8 cellular contexts compared by ENCODE assay signal in the genomic region with DNA sequence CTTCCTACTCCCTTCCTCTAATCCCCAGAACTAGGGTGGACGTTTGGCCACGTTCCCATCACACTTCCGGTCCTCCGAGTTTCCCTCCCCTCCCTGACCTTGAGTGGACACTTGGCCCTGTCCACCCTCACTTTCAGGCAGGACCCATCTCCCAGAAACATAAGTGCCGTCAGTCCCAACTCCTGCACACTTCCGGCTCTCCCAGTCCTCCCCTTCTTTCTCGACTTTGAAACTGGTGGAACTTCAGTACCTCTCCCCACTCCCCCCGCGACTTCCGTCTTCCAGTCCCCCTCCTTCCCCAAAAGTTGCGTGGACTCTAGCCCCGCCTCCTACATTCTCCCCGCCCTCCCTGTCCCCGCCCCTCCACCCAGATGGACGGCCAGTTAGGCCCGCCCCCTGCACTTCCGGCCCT. TPM values are rescaled to one million over a fixed set of nuclear protein-coding genes. Genes with fewer than 3 reads are reported as not detected.
DNase-seq lines count a peak whose midpoint lies in the region; ATAC-seq and TF ChIP-seq lines count a peak whose summit lies in the region.

No MANE protein-coding gene starts in this region.

- peaks cover 96% of the 10 kb centered on the region for H3K9me3 ChIP-seq in KOPT-K1 (ENCODE audit: insufficient read depth, low read length, poor library complexity, severe bottlenecking)
- H3K9me3 ChIP-seq in right atrium auricular region, result peaks cover 75 to 92% of the 10 kb centered on the region in 2 donors

- peak overlapping the region; percentile 67 to 89 for H3K4me3 ChIP-seq in right atrium auricular region

- H3K4me1 ChIP-seq in right atrium auricular region, result peaks cover 0 to 6% of the 10 kb centered on the region in 2 donors

- H3K4me1 Mint-ChIP-seq in activated T-helper 1 cell treated with anti-CD3 and anti-CD28 coated beads, Interleukin-12 subunit alpha, Interleukin-12 subunit beta, Interleukin-2, Interleukin-4 antibody, amounts not matched to agents 30 ng/mL and 10 ng/mL and 1 ng/mL, durations not matched to agents 14 hours and 24 hours and 36 hours (ENCODE audit: low read depth), result peaks cover 16% of the 10 kb centered on the region

- no peaks in the 10 kb centered on the region for H3K27me3 Mint-ChIP-seq in activated T-helper 1 cell treated with anti-CD3 and anti-CD28 coated beads, Interleukin-12 subunit alpha, Interleukin-12 subunit beta, Interleukin-2, Interleukin-4 antibody, amounts not matched to agents 30 ng/mL and 10 ng/mL and 1 ng/mL, durations not matched to agents 14 hours and 24 hours and 36 hours (ENCODE audit: insufficient read depth)

- peak overlapping the region; percentile 93 for H3K4me3 Mint-ChIP-seq in activated T-helper 1 cell treated with anti-CD3 and anti-CD28 coated beads, Interleukin-12 subunit alpha, Interleukin-12 subunit beta, Interleukin-2, Interleukin-4 antibody, amounts not matched to agents 30 ng/mL and 10 ng/mL and 1 ng/mL, durations not matched to agents 14 hours and 24 hours and 36 hours

- H3K36me3 ChIP-seq in KOPT-K1 (ENCODE audit: insufficient read depth, low read length) (peaks cover 20% of the 10 kb centered on the region), right atrium auricular region (peaks cover 46% of the 10 kb centered on the region)

- H3K27me3 ChIP-seq in right atrium auricular region, result no peaks in the 10 kb centered on the region

- intact Hi-C loops in activated T-helper 1 cell treated with anti-CD3 and anti-CD28 coated beads, Interleukin-12 subunit alpha, Interleukin-12 subunit beta, Interleukin-2, Interleukin-4 antibody, amounts not matched to agents 30 ng/mL and 10 ng/mL and 1 ng/mL, durations not matched to agents 14 hours and 24 hours and 36 hours (cut with micrococcal nuclease), result loop anchor here (1.0 to 10.0 kb wide), 8 partner anchors 28 to 748 kb away; partner anchors contain the start of genes ZNF419, ZNF497, ZNF544 and ZNF606

- no peak for TF ChIP-seq CTCF in right atrium auricular region (IDR thresholded peaks at IDR 0.05)

- peak overlapping the region; percentile 82 for H3K27ac ChIP-seq in KOPT-K1 (ENCODE audit: low read depth, low read length, poor library complexity, severe bottlenecking)
- H3K27ac ChIP-seq in right atrium auricular region, result peak overlapping the region; percentile 94 to 99

- peak; percentile 90 for DNase-seq in GF-D8 (lab: John Stamatoyannopoulos, UW)
- no peak for DNase-seq in activated T-helper 1 cell treated with anti-CD3 and anti-CD28 coated beads, Interleukin-12 subunit alpha, Interleukin-12 subunit beta, Interleukin-2, Interleukin-4 antibody, amounts not matched to agents 30 ng/mL and 10 ng/mL and 1 ng/mL, durations not matched to agents 14 hours and 24 hours and 36 hours (ENCODE audit: low spot score)
- no peak for DNase-seq in right atrium auricular region (ENCODE audit: low spot score)
- peak; percentile 89 for DNase-seq in stimulated activated CD4-positive, alpha-beta T cell treated with anti-CD3 and anti-CD28 coated beads, Interleukin-15, amount 100 ng/mL, for 24 hours
- DNase-seq in NCI-H146 treated with DMSO at 0.1 percent for 48 hours (lab: John Stamatoyannopoulos, UW; ENCODE audit: unreplicated experiment), result no peak
- DNase-seq in NCI-H1417 treated with DMSO at 0.1 percent for 48 hours (lab: John Stamatoyannopoulos, UW), result no peak

- H3K27ac Mint-ChIP-seq in activated T-helper 1 cell treated with anti-CD3 and anti-CD28 coated beads, Interleukin-12 subunit alpha, Interleukin-12 subunit beta, Interleukin-2, Interleukin-4 antibody, amounts not matched to agents 30 ng/mL and 10 ng/mL and 1 ng/mL, durations not matched to agents 14 hours and 24 hours and 36 hours, result peak overlapping the region; percentile 99

- peaks cover 42% of the 10 kb centered on the region for H3K36me3 Mint-ChIP-seq in activated T-helper 1 cell treated with anti-CD3 and anti-CD28 coated beads, Interleukin-12 subunit alpha, Interleukin-12 subunit beta, Interleukin-2, Interleukin-4 antibody, amounts not matched to agents 30 ng/mL and 10 ng/mL and 1 ng/mL, durations not matched to agents 14 hours and 24 hours and 36 hours (ENCODE audit: low read depth)

- ATAC-seq in GM18858 (IDR thresholded peaks at IDR 0.05; ENCODE audit: unreplicated experiment), result no peak

- peaks cover 56% of the 10 kb centered on the region for H3K9me3 Mint-ChIP-seq in activated T-helper 1 cell treated with anti-CD3 and anti-CD28 coated beads, Interleukin-12 subunit alpha, Interleukin-12 subunit beta, Interleukin-2, Interleukin-4 antibody, amounts not matched to agents 30 ng/mL and 10 ng/mL and 1 ng/mL, durations not matched to agents 14 hours and 24 hours and 36 hours

RNA-seq across cellular contexts. Expression of gene ZNF274, which starts 0.3 kb away (rescaled TPM):
- 18.2 and 21.2 TPM in 2 replicates for total RNA-seq in activated T-helper 1 cell treated with anti-CD3 and anti-CD28 coated beads, Interleukin-12 subunit alpha, Interleukin-12 subunit beta, Interleukin-2, Interleukin-4 antibody, amounts not matched to agents 30 ng/mL and 10 ng/mL and 1 ng/mL, durations not matched to agents 14 hours and 24 hours and 36 hours
- total RNA-seq in right atrium auricular region, result 10 to 100 TPM; 17.7 to 25.8 TPM

RNA-seq across cellular contexts. Expression of gene ZNF329, which starts 32.0 kb away (rescaled TPM):
- total RNA-seq in activated T-helper 1 cell treated with anti-CD3 and anti-CD28 coated beads, Interleukin-12 subunit alpha, Interleukin-12 subunit beta, Interleukin-2, Interleukin-4 antibody, amounts not matched to agents 30 ng/mL and 10 ng/mL and 1 ng/mL, durations not matched to agents 14 hours and 24 hours and 36 hours, result 1.6 and 1.9 TPM in 2 replicates
- 1 to 10 TPM; 6.9 to 7.9 TPM for total RNA-seq in right atrium auricular region

RNA-seq across cellular contexts. Expression of gene ZNF544, which starts 46.1 kb away (rescaled TPM):
- total RNA-seq in activated T-helper 1 cell treated with anti-CD3 and anti-CD28 coated beads, Interleukin-12 subunit alpha, Interleukin-12 subunit beta, Interleukin-2, Interleukin-4 antibody, amounts not matched to agents 30 ng/mL and 10 ng/mL and 1 ng/mL, durations not matched to agents 14 hours and 24 hours and 36 hours, result 51.8 and 56.1 TPM in 2 replicates
- total RNA-seq in right atrium auricular region, result 10 to 100 TPM; 30.1 to 38.4 TPM

Comparison
In these comparisons a context has a peak if more than half of its experiments do, and no peak if none do; other contexts are left out.
1. DNase-seq: peak in GF-D8 (single experiment) and stimulated activated CD4-positive, alpha-beta T cell treated with anti-CD3 and anti-CD28 coated beads, Interleukin-15, amount 100 ng/mL, for 24 hours (single experiment); none in activated T-helper 1 cell treated with anti-CD3 and anti-CD28 coated beads, Interleukin-12 subunit alpha, Interleukin-12 subunit beta, Interleukin-2, Interleukin-4 antibody, amounts not matched to agents 30 ng/mL and 10 ng/mL and 1 ng/mL, durations not matched to agents 14 hours and 24 hours and 36 hours (single experiment), right atrium auricular region (single experiment), NCI-H146 treated with DMSO at 0.1 percent for 48 hours (single experiment) and NCI-H1417 treated with DMSO at 0.1 percent for 48 hours (single experiment).